8 cellular contexts compared by ENCODE assay signal in the genomic region with DNA sequence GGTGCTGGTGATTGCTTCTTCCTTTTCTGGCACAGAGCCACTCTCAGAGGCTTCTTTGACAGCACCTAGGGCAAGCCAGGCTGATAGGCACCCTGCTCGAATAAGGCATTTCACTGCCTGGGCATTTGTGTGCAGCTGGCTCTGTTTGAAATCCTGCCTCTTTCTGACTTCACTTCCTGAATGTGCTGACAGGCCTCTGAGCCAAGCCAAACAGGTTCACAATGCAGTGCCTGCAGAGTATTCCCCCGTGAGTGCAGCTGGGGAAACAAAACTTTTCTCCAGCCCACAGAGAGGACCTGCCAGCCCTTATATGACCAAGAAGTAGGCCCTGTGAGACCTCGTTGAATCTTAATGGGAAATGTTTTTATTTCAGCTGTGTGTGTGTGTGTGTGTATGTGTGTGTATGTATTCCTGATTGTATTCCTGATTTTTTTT. TPM values are rescaled to one million over a fixed set of nuclear protein-coding genes. Genes with fewer than 3 reads are reported as not detected.
DNase-seq lines count a peak whose midpoint lies in the region; ATAC-seq and TF ChIP-seq lines count a peak whose summit lies in the region.

No MANE protein-coding gene starts in this region.

- H3K9ac ChIP-seq in mesenchymal stem cell (ENCODE audit: low read length): peak overlapping the region; percentile 39

- no peaks in the 10 kb centered on the region for H3K27me3 Mint-ChIP-seq in chondrocyte (ENCODE audit: low read depth)

- WGBS in mesenchymal stem cell: 7% methylated on average over 3 of the region's 3 CpGs

- H2BK5ac ChIP-seq in mesenchymal stem cell (ENCODE audit: low read depth, low read length, poor library complexity, severe bottlenecking): no peak overlapping the region

- no peaks in the 10 kb centered on the region for H3K9me3 Mint-ChIP-seq in chondrocyte (ENCODE audit: low read depth)

- H3K4me2 ChIP-seq in mesenchymal stem cell (ENCODE audit: low read length, poor library complexity, severe bottlenecking): no peak overlapping the region

- H3K4me3 Mint-ChIP-seq in chondrocyte (ENCODE audit: unreplicated experiment): no peak overlapping the region

- H2AK5ac ChIP-seq in mesenchymal stem cell (ENCODE audit: low read length, severe bottlenecking): no peak overlapping the region

- ATAC-seq in GM18499 (IDR thresholded peaks at IDR 0.05; ENCODE audit: insufficient read depth, unreplicated experiment) (peak; percentile 50), HG02610 (IDR thresholded peaks at IDR 0.05; ENCODE audit: unreplicated experiment) (peak; percentile 75), HG02938 (IDR thresholded peaks at IDR 0.05; ENCODE audit: unreplicated experiment) (no peak)

- peak overlapping the region; percentile 3 for H4K8ac ChIP-seq in mesenchymal stem cell (ENCODE audit: low read length)

- no peak overlapping the region for H3K4ac ChIP-seq in mesenchymal stem cell (ENCODE audit: low read depth in 1 of 2, low read length in 2 of 2)

- no peak overlapping the region for H3K23ac ChIP-seq in mesenchymal stem cell (ENCODE audit: low read length in 2 of 2)

- H4K91ac ChIP-seq in mesenchymal stem cell (ENCODE audit: low read length): no peak overlapping the region

- no peak overlapping the region for H3K14ac ChIP-seq in mesenchymal stem cell (ENCODE audit: low read length in 2 of 2)

- H2AFZ ChIP-seq in mesenchymal stem cell (ENCODE audit: low read depth, low read length): no peak overlapping the region

- no peak overlapping the region for H2BK12ac ChIP-seq in mesenchymal stem cell (ENCODE audit: low read length in 2 of 2)

- H3K18ac ChIP-seq in mesenchymal stem cell (ENCODE audit: low read depth in 1 of 2, low read length in 2 of 2): peak overlapping the region; percentile 6 to 26

- H3K36me3 ChIP-seq in mesenchymal stem cell (ENCODE audit: control insufficient read depth in 1 of 2, insufficient read depth in 2 of 2, low read depth in 1 of 2, low read length in 2 of 2): no peaks in the 10 kb centered on the region

- no peaks in the 10 kb centered on the region for H3K9me3 ChIP-seq in mesenchymal stem cell (ENCODE audit: control insufficient read depth, low read length)

- H3K36me3 Mint-ChIP-seq in chondrocyte (ENCODE audit: low read depth): no peaks in the 10 kb centered on the region

- peak; percentile 88 to 97 for DNase-seq in NCI-H2081 (lab: John Stamatoyannopoulos, UW)
- DNase-seq in chondrocyte (ENCODE audit: low spot score): no peak
- DNase-seq in mesenchymal stem cell: peak; percentile 49
- no peak for DNase-seq in GM19240 (ENCODE audit: insufficient read length, low spot score)
- DNase-seq in occipital lobe (lab: John Stamatoyannopoulos, UW): no peak

- no peak overlapping the region for H2BK15ac ChIP-seq in mesenchymal stem cell (ENCODE audit: low read depth, poor library complexity, severe bottlenecking)

- H3K79me1 ChIP-seq in mesenchymal stem cell (replicated peaks; ENCODE audit: low read length, poor library complexity, severe bottlenecking): peaks cover 3% of the 10 kb centered on the region

- H3K4me3 ChIP-seq in mesenchymal stem cell (ENCODE audit: insufficient read depth in 1 of 2, low read depth in 1 of 2, low read length in 2 of 2): no peak overlapping the region

- no peaks in the 10 kb centered on the region for H3K27me3 ChIP-seq in mesenchymal stem cell (ENCODE audit: control insufficient read depth in 1 of 2, insufficient read depth in 1 of 2, low read length in 2 of 2)

- peaks cover 28% of the 10 kb centered on the region for H3K4me1 Mint-ChIP-seq in chondrocyte (ENCODE audit: low read depth)

- TF ChIP-seq CTCF in chondrocyte (IDR thresholded peaks at IDR 0.05): no peak

- H2BK120ac ChIP-seq in mesenchymal stem cell (ENCODE audit: low read depth, low read length): no peak overlapping the region

- H3K4me1 ChIP-seq in mesenchymal stem cell (ENCODE audit: control insufficient read depth, insufficient read depth, low read depth, low read length): peaks cover 5% of the 10 kb centered on the region

- peak overlapping the region; percentile 45 for H3K27ac ChIP-seq in mesenchymal stem cell (ENCODE audit: low read length, poor library complexity, severe bottlenecking)

- H3K27ac Mint-ChIP-seq in chondrocyte (ENCODE audit: unreplicated experiment): peak overlapping the region; percentile 86

RNA-seq across cellular contexts. Expression of gene JUN, which starts 10.4 kb away (rescaled TPM):
- total RNA-seq in chondrocyte: 74.9 to 98.8 TPM (median 92.3 TPM) in 3 replicates
- 118 TPM for polyA plus RNA-seq in mesenchymal stem cell (2013, experiment 1 of 2)
- polyA plus RNA-seq in mesenchymal stem cell (2013, experiment 2 of 2): 114 TPM
- total RNA-seq in occipital lobe: 76.1 TPM

Comparison
In these comparisons a context has a peak if more than half of its experiments do, and no peak if none do; other contexts are left out.
1. DNase-seq: peak in NCI-H2081 (2 of 2) and mesenchymal stem cell (single experiment); none in chondrocyte (single experiment), GM19240 (single experiment) and occipital lobe (single experiment).